20 cellular contexts compared by ENCODE assay signal in the genomic region with DNA sequence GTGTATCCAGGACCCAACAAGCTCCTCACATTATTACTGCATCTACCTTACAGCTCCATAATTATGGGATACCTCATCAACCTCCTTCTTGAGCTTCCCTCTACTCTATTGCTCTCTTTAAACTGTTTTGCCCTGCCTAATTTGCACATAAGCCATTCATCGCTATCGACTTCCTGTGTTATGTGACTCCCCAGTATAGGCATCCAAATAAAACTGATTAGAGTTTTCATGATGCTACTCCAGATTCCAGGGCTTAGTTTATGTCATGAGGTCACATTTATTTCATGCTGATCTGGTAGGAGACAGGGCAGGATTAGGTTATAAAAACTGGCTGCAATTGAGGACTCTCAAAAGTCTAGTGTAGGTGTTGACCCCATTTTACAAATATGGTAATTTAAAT.
"Had no signal": no experiment of that assay in that cellular context is flagged by ENCODE, and none has a peak within 500 bp of the region (broad histone marks: within the 10 kb centered on the region; RNA-seq: fewer than 3 reads in every experiment).

No MANE protein-coding gene starts in this region.

- H3K36me3 ChIP-seq: right lobe of liver had no signal

- ATAC-seq: foreskin keratinocyte; left cardiac atrium; left ventricle myocardium superior; natural killer cell treated with Interleukin-12 subunit alpha and Interleukin-12 subunit beta and Interleukin-15 and Interleukin-18, amount 100 ng/mL, for 72 hours; psoas muscle; right lobe of liver had no signal

- H3K27me3 ChIP-seq: foreskin keratinocyte, right lobe of liver had no signal

- DNase-seq: effector CD4-positive, alpha-beta T cell; endodermal cell; erythroblast; foreskin keratinocyte; immature natural killer cell; kidney; left cardiac atrium; left ventricle myocardium superior; mesenchymal stem cell; midbrain; psoas muscle; retina; right lobe of liver; stimulated activated naive CD4-positive, alpha-beta T cell treated with Interleukin-2 at 50 U/mL for 16 hours; trophoblast cell had no signal

- H3K9me3 ChIP-seq: psoas muscle, right lobe of liver had no signal

- H3K4me1 ChIP-seq: foreskin keratinocyte, psoas muscle, right lobe of liver had no signal

- FAIRE-seq: endothelial cell of umbilical vein, kidney had no signal

- H3K27ac ChIP-seq: coronary artery, foreskin keratinocyte, psoas muscle, right lobe of liver, skin epidermis had no signal

- H3K4me3 ChIP-seq: coronary artery, lung, psoas muscle, right lobe of liver, skin epidermis had no signal
